In genomic region chr19:1446713-1447564, GRCh38 we compare ENCODE assay signal across 1 cellular context.
TF ChIP-seq lines count a peak whose summit lies in the region.

No MANE protein-coding gene starts in this region.

TF ChIP-seq in K562, 482 proteins besides CTCF, POLR2A, EP300 and RAD21 (continued from another document and continues in another):
- no peak for TF ChIP-seq MITF (IDR thresholded peaks at IDR 0.05)
- no peak for TF ChIP-seq SFPQ (IDR thresholded peaks at IDR 0.05; ENCODE audit: low read depth, low read length)
- no peak for TF ChIP-seq MTA1 (IDR thresholded peaks at IDR 0.05; ENCODE audit: borderline replicate concordance)
- TF ChIP-seq CREB5 (CRISPR knock-in tag; IDR thresholded peaks at IDR 0.05) = no peak
- 0 out of 2 replicates have a peak, but pooled peaks have one; percentile 53 for TF ChIP-seq NR2C2 (CRISPR knock-in tag; IDR thresholded peaks at IDR 0.05)
- no peak for TF ChIP-seq NR2C2 (tag; IDR thresholded peaks at IDR 0.05)
- no peak for TF ChIP-seq ZNF57 (CRISPR knock-in tag; IDR thresholded peaks at IDR 0.05)
- no peak for TF ChIP-seq ZNF778 (CRISPR knock-in tag; IDR thresholded peaks at IDR 0.05)
- TF ChIP-seq GTF2F1 (IDR thresholded peaks at IDR 0.05; ENCODE audit: low read depth, low read length) = no peak
- no peak for TF ChIP-seq GATA2 (CRISPR knock-in tag; IDR thresholded peaks at IDR 0.05)
- TF ChIP-seq NFATC3 (IDR thresholded peaks at IDR 0.05) = no peak
- TF ChIP-seq STAG1 (CRISPR knock-in tag; IDR thresholded peaks at IDR 0.05; ENCODE audit: borderline replicate concordance) = no peak; the same call in 1 of the 2 replicates
- no peak for TF ChIP-seq NR0B1 (IDR thresholded peaks at IDR 0.05; ENCODE audit: partially characterized antibody)
- TF ChIP-seq LARP7 (IDR thresholded peaks at IDR 0.05) = no peak
- TF ChIP-seq LCOR (CRISPR knock-in tag; IDR thresholded peaks at IDR 0.05) = peak; percentile 75; the same call in 1 of the 2 replicates
- no peak for TF ChIP-seq JUN (IDR thresholded peaks at IDR 0.05; ENCODE audit: borderline replicate concordance, low read depth, low read length)
- TF ChIP-seq JUN (CRISPR knock-in tag; IDR thresholded peaks at IDR 0.05; ENCODE audit: borderline replicate concordance) = no peak
- TF ChIP-seq ZNF280B (CRISPR knock-in tag; IDR thresholded peaks at IDR 0.05) = no peak
- TF ChIP-seq EHMT2 (IDR thresholded peaks at IDR 0.05) = peak; percentile 96
- no peak for TF ChIP-seq SRSF7 (optimal IDR thresholded peaks at IDR 0.05; ENCODE audit: low read depth, low read length)
- TF ChIP-seq ELF2 (CRISPR knock-in tag; IDR thresholded peaks at IDR 0.05) = no peak
- TF ChIP-seq ZNF408 (CRISPR knock-in tag; IDR thresholded peaks at IDR 0.05; ENCODE audit: low read depth) = no peak
- TF ChIP-seq RCOR1 (IDR thresholded peaks at IDR 0.05; ENCODE audit: borderline replicate concordance in 1 of 2, low read depth in 2 of 2, low read length in 2 of 2) = 0 out of 4 replicates have a peak, but pooled peaks of 1 of the 2 experiments have one; percentile 13
- no peak for TF ChIP-seq MAFK (IDR thresholded peaks at IDR 0.05; ENCODE audit: low read length)
- TF ChIP-seq ZBTB49 (CRISPR knock-in tag; IDR thresholded peaks at IDR 0.05; ENCODE audit: borderline replicate concordance) = no peak
- 0 out of 2 replicates have a peak, but pooled peaks have one; percentile 54 for TF ChIP-seq NCOA1 (IDR thresholded peaks at IDR 0.05; ENCODE audit: low read depth)
- peak; percentile 41 to 75; a peak in 3 of 4 replicates for TF ChIP-seq MNT (conservative IDR thresholded peaks at IDR 0.05)
- no peak for TF ChIP-seq ZFP30 (CRISPR knock-in tag; IDR thresholded peaks at IDR 0.05; ENCODE audit: borderline replicate concordance)
- TF ChIP-seq MCM3 (IDR thresholded peaks at IDR 0.05) = no peak
- TF ChIP-seq SP1 (CRISPR knock-in tag; IDR thresholded peaks at IDR 0.05) = 0 out of 2 replicates have a peak, but pooled peaks have one; percentile 35
- TF ChIP-seq GATAD2A (IDR thresholded peaks at IDR 0.05) = no peak
- TF ChIP-seq ZNF518B (CRISPR knock-in tag; IDR thresholded peaks at IDR 0.05) = no peak
- no peak for TF ChIP-seq ZBTB11 (CRISPR knock-in tag; IDR thresholded peaks at IDR 0.05)
- TF ChIP-seq FOXP1 (CRISPR knock-in tag; IDR thresholded peaks at IDR 0.05) = peak; percentile 88
- no peak for TF ChIP-seq FOXM1 (IDR thresholded peaks at IDR 0.05; ENCODE audit: low read depth)
- TF ChIP-seq FOXM1 (CRISPR knock-in tag; IDR thresholded peaks at IDR 0.05; ENCODE audit: low read depth) = no peak
- no peak for TF ChIP-seq HMBOX1 (IDR thresholded peaks at IDR 0.05)
- no peak for TF ChIP-seq PCBP1 (IDR thresholded peaks at IDR 0.05; ENCODE audit: low read depth, low read length, poor library complexity, severe bottlenecking)
- no peak for TF ChIP-seq ZNF174 (CRISPR knock-in tag; IDR thresholded peaks at IDR 0.05)
- no peak for TF ChIP-seq ELF4 (CRISPR knock-in tag; IDR thresholded peaks at IDR 0.05)
